ENCODE assay signal across 19 cellular contexts in the genomic region with DNA sequence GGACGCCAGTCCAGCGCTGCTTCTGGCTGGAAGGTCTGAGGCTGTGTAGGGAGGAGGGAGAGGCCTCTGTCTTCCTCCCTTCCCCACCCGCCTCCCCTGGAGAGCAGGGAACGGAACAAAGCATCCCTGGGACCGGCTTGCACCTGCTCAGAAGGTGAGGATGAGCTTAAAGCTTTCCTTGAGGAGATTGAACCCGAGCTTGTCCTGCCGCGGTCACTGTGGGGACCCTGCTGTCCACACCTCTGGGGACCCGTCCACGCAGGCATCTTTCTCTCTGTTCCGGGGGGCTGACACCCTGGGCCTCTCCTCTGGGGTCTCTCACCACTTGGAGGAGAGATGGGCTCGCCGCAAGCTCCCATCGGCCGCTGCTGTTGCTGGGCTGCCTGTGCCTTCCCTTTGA.
"Had no signal": no experiment of that assay in that cellular context is flagged by ENCODE, and none has a peak within 500 bp of the region (broad histone marks: within the 10 kb centered on the region; RNA-seq: fewer than 3 reads in every experiment).

No MANE protein-coding gene starts in this region.

- H3K4me3 Mint-ChIP-seq: naive thymus-derived CD4-positive, alpha-beta T cell; nephron progenitor cell had no signal

- H3K4me3 ChIP-seq: esophagus muscularis mucosa, gastroesophageal sphincter, right atrium auricular region, sigmoid colon, skin epidermis had no signal

- H3K27ac ChIP-seq: epithelial cell of prostate, esophagus muscularis mucosa, gastroesophageal sphincter, neutrophil, right atrium auricular region, sigmoid colon, skin epidermis had no signal

- H3K36me3 ChIP-seq: esophagus muscularis mucosa, gastroesophageal sphincter, neutrophil, right atrium auricular region, sigmoid colon had no signal

- H3K4me1 ChIP-seq: esophagus muscularis mucosa, gastroesophageal sphincter, right atrium auricular region, sigmoid colon had no signal

- DNase-seq: effector memory CD4-positive, alpha-beta T cell; glutamatergic neuron; left cardiac atrium; left ventricle myocardium superior; mesendoderm; naive thymus-derived CD4-positive, alpha-beta T cell; nephron progenitor cell; sigmoid colon; stimulated activated CD4-positive, alpha-beta T cell treated with anti-CD3 and anti-CD28 coated beads, Interleukin-12 subunit alpha, Interleukin-12 subunit beta, amount 100 ng/mL, for 4 hours; stimulated activated naive CD4-positive, alpha-beta T cell; trophoblast cell had no signal

- FAIRE-seq: keratinocyte, urothelium cell line had no signal

- H3K9me3 ChIP-seq: neutrophil, right atrium auricular region had no signal

- H3K36me3 Mint-ChIP-seq: naive thymus-derived CD4-positive, alpha-beta T cell had no signal

- H3K27ac Mint-ChIP-seq: naive thymus-derived CD4-positive, alpha-beta T cell; nephron progenitor cell had no signal
